ENCODE assay signal across 18 cellular contexts in the genomic region with DNA sequence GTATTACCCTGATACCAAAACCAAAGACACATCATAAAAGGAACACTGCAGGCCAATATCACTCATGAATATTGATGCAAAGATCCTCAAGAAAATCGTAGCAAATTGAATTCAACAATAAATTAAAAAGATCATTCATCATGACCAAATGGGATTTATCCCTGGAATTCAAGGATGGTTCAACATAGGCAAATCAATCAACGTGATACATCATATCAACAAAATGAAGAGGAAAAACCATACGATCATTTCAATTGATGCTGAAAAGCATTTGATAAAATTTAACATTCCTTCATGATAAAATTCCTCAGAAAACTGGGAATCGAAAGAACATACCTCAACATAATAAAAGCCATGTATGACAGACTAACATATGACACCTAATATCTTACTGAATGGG. TPM values are rescaled to one million over a fixed set of nuclear protein-coding genes. Genes with fewer than 3 reads are reported as not detected.
DNase-seq lines count a peak whose midpoint lies in the region; ATAC-seq, FAIRE-seq and TF ChIP-seq lines count a peak whose summit lies in the region.
"Had no signal": no experiment of that assay in that cellular context is flagged by ENCODE, and none has a peak within 500 bp of the region (broad histone marks: within the 10 kb centered on the region; RNA-seq: fewer than 3 reads in every experiment).

No MANE protein-coding gene starts in this region.

- H3K4me1 ChIP-seq in K562 (replicated peaks in 1 of 2; ENCODE audit: control insufficient read depth in 2 of 2, insufficient read depth in 2 of 2, low read length in 2 of 2) (no peaks in the 10 kb centered on the region), kidney (ENCODE audit: control insufficient read depth in 1 of 2, insufficient read depth in 1 of 2, low read depth in 1 of 2, low read length in 2 of 2) (no peaks in the 10 kb centered on the region)
- H3K4me1 ChIP-seq: A549, Caco-2 had no signal

- no peaks in the 10 kb centered on the region for H3K27me3 ChIP-seq in K562 (ENCODE audit: control insufficient read depth in 2 of 2, insufficient read depth in 2 of 2, low read length in 2 of 2)

- no peak for TF ChIP-seq EP300 in K562 (IDR thresholded peaks at IDR 0.05; ENCODE audit: low read length)

- H3K9me3 ChIP-seq in K562 (replicated peaks; ENCODE audit: control insufficient read depth, insufficient read depth, low read depth, low read length) (no peaks in the 10 kb centered on the region), kidney (ENCODE audit: control insufficient read depth in 1 of 2, low read length in 2 of 2) (no peaks in the 10 kb centered on the region)
- H3K9me3 ChIP-seq: Caco-2 had no signal

- H3K9me1 ChIP-seq in K562 (ENCODE audit: control insufficient read depth, insufficient read depth, low read length), result no peaks in the 10 kb centered on the region

- H3K79me2 ChIP-seq in K562 (ENCODE audit: control insufficient read depth, insufficient read depth, low read length), result no peaks in the 10 kb centered on the region

- WGBS in K562 (ENCODE audit: insufficient coverage, low coverage, missing lambda C conversion rate), result 36% methylated on average over 4 of the region's 4 CpGs

- TF ChIP-seq POLR2A in K562 (conservative IDR thresholded peaks at IDR 0.05) (no peak), erythroblast (IDR thresholded peaks at IDR 0.05; ENCODE audit: low read length) (no peak)

- H2AFZ ChIP-seq in K562 (ENCODE audit: low read depth, low read length), result no peak overlapping the region

- no peaks in the 10 kb centered on the region for H4K20me1 ChIP-seq in K562 (replicated peaks; ENCODE audit: control insufficient read depth, insufficient read depth, low read length)
- H4K20me1 ChIP-seq: BLaER1 treated with 17β-estradiol and CSF1 and Interleukin-3, amounts not matched to agents 10 nM and 100 nM had no signal

- FAIRE-seq in RCC 7860 (lab: Jason Lieb, UNC) (peak; percentile 28), K562 (lab: Jason Lieb, UNC) (peak; percentile 44), kidney (lab: Jason Lieb, UNC) (no peak)
- FAIRE-seq: D721Med, GM12891 had no signal

- TF ChIP-seq CTCF in K562 (IDR thresholded peaks at IDR 0.05 in 2 of 3, conservative IDR thresholded peaks at IDR 0.05 in 1 of 3; ENCODE audit: insufficient read depth in 2 of 3, low read depth in 1 of 3, low read length in 3 of 3) (no peak), kidney (IDR thresholded peaks at IDR 0.05; ENCODE audit: borderline replicate concordance, extremely low read depth, insufficient read depth) (no peak)

- no TSS peak for BruUV-seq in K562 (replicated peaks; lab: Mats Ljungman, UMichigan)

- H3K27ac ChIP-seq in K562 (ENCODE audit: extremely low read depth, low read depth, low read length) (no peak overlapping the region), kidney (ENCODE audit: low read depth in 2 of 2, low read length in 2 of 2) (no peak overlapping the region)
- H3K27ac ChIP-seq: 22Rv1; A549; BLaER1 treated with 17β-estradiol and CSF1 and Interleukin-3, amounts not matched to agents 10 nM and 100 nM; C4-2B had no signal

- no peak overlapping the region for H3K4me2 ChIP-seq in K562 (ENCODE audit: insufficient read depth, low read length)
- H3K4me2 ChIP-seq: A549; BLaER1 treated with 17β-estradiol and CSF1 and Interleukin-3, amounts not matched to agents 10 nM and 100 nM had no signal

- POLR2A ChIA-PET in K562 (lab: Yijun Ruan, JAX), result no interaction called here

- no peak for DNase-seq in RCC 7860 (ENCODE audit: low spot score)
- DNase-seq in K562 (ENCODE audit: extremely low read depth in 1 of 4, low spot score in 3 of 4), result no peak
- peak; percentile 1 for DNase-seq in erythroblast (lab: John Stamatoyannopoulos, UW)
- DNase-seq in NCI-H748 treated with DMSO at 0.1 percent for 48 hours (lab: John Stamatoyannopoulos, UW), result no peak
- DNase-seq in kidney, result no peak
- DNase-seq: AML-193; Caco-2; Calu3; CD4-positive, alpha-beta T cell; CD8-positive, alpha-beta T cell; DMS79 treated with DMSO at 0.1 percent for 48 hours; GF-D8 had no signal

- intact Hi-C loops in K562 (cut with micrococcal nuclease) (no loop called here), kidney (cut with DNase I) (no loop called here)

- in situ Hi-C loops in K562 (cut with MboI), result no loop called here

- CTCF ChIA-PET in K562 (lab: Yijun Ruan, JAX; ENCODE audit: low intra/inter-chr PET ratio), result no interaction called here

- TF ChIP-seq RAD21 in K562 (CRISPR knock-in tag; conservative IDR thresholded peaks at IDR 0.05 in 1 of 2, IDR thresholded peaks at IDR 0.05 in 1 of 2), result no peak

- H3K9ac ChIP-seq in K562 (ENCODE audit: insufficient read depth in 1 of 2, low read depth in 2 of 2, low read length in 2 of 2) (no peak overlapping the region), kidney (ENCODE audit: low read length in 2 of 2) (no peak overlapping the region)
- H3K9ac ChIP-seq: BLaER1 treated with 17β-estradiol and CSF1 and Interleukin-3, amounts not matched to agents 10 nM and 100 nM had no signal

- H3K36me3 ChIP-seq in K562 (ENCODE audit: control insufficient read depth, insufficient read depth, low read length), result no peaks in the 10 kb centered on the region
- H3K36me3 ChIP-seq in kidney (ENCODE audit: control insufficient read depth in 1 of 2, insufficient read depth in 2 of 2, low read length in 2 of 2), result no peaks in the 10 kb centered on the region
- H3K36me3 ChIP-seq: BLaER1 treated with 17β-estradiol and CSF1 and Interleukin-3, amounts not matched to agents 10 nM and 100 nM had no signal

- H3K4me3 ChIP-seq in K562 (no peak overlapping the region), kidney (ENCODE audit: low read length in 2 of 2) (no peak overlapping the region)
- H3K4me3 ChIP-seq: A549; BLaER1 treated with 17β-estradiol and CSF1 and Interleukin-3, amounts not matched to agents 10 nM and 100 nM had no signal

- ATAC-seq in K562, result no peak
- ATAC-seq: A549; CD8-positive, alpha-beta T cell had no signal

TF ChIP-seq in K562, 482 proteins besides CTCF, POLR2A, EP300 and RAD21 (continues in another document):
- TF ChIP-seq TARDBP (IDR thresholded peaks at IDR 0.05), result no peak
- TF ChIP-seq ZNF3 (CRISPR knock-in tag; IDR thresholded peaks at IDR 0.05), result no peak
- TF ChIP-seq KLF10 (CRISPR knock-in tag; IDR thresholded peaks at IDR 0.05), result no peak
- TF ChIP-seq, protein P1, sequence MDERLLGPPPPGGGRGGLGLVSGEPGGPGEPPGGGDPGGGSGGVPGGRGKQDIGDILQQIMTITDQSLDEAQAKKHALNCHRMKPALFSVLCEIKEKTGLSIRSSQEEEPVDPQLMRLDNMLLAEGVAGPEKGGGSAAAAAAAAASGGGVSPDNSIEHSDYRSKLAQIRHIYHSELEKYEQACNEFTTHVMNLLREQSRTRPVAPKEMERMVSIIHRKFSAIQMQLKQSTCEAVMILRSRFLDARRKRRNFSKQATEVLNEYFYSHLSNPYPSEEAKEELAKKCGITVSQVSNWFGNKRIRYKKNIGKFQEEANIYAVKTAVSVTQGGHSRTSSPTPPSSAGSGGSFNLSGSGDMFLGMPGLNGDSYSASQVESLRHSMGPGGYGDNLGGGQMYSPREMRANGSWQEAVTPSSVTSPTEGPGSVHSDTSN (CRISPR knock-in tag; IDR thresholded peaks at IDR 0.05; ENCODE audit: low read depth), result no peak
- TF ChIP-seq, protein P1 (tag; conservative IDR thresholded peaks at IDR 0.05; ENCODE audit: low read depth), result no peak
- no peak for TF ChIP-seq BCOR (IDR thresholded peaks at IDR 0.05)
- TF ChIP-seq ZNF445 (CRISPR knock-in tag; IDR thresholded peaks at IDR 0.05; ENCODE audit: low read depth), result 0 out of 2 replicates have a peak, but pooled peaks have one; percentile 25
- no peak for TF ChIP-seq SRSF3 (IDR thresholded peaks at IDR 0.05; ENCODE audit: insufficient read depth, low read length)
- TF ChIP-seq ZNF324 (CRISPR knock-in tag; IDR thresholded peaks at IDR 0.05), result peak; percentile 92
- no peak for TF ChIP-seq ZNF224 (CRISPR knock-in tag; IDR thresholded peaks at IDR 0.05)
- 0 out of 2 replicates have a peak, but pooled peaks have one; percentile 16 for TF ChIP-seq CBX5 (IDR thresholded peaks at IDR 0.05; ENCODE audit: borderline replicate concordance, low read depth)
- no peak for TF ChIP-seq BACH1 (tag; IDR thresholded peaks at IDR 0.05)
- no peak for TF ChIP-seq TSC22D4 (tag; IDR thresholded peaks at IDR 0.05)
- 0 out of 4 replicates have a peak, but pooled peaks of 1 of the 2 experiments have one; percentile 25 for TF ChIP-seq TRIM24 (IDR thresholded peaks at IDR 0.05)
- TF ChIP-seq TRIM28 (IDR thresholded peaks at IDR 0.05), result peak; percentile 73; the same call in 1 of the 2 replicates

RNA-seq across cellular contexts. Expression of a gene that starts 52.7 kb away (rescaled TPM):
- total RNA-seq in K562 (2011; cell fraction: chromatin; rRNA removed; ENCODE audit: low replicate concordance), result 38.1 and 60.0 TPM in 2 replicates
- total RNA-seq in K562 (2011; cell fraction: nucleolus; rRNA removed), result 38.0 TPM in 2 replicates
- total RNA-seq in K562 (2011; cell fraction: nucleoplasm; rRNA removed), result 29.8 and 33.7 TPM in 2 replicates
- total RNA-seq in K562 (2014; rRNA removed) (19.9 and 27.1 TPM in 2 replicates), K562 (2014; rRNA removed; fragmentation: Illumina TruSeq; extraction: Trizol) (8.0 and 9.1 TPM in 2 replicates), K562 (2015; rRNA removed; fragmentation: Illumina TruSeq; extraction: Trizol) (8.5 and 9.2 TPM in 2 replicates), K562 (2021) (30.2 and 35.0 TPM in 2 replicates), kidney (23.4 TPM)
- polyA plus RNA-seq in K562 (2011; rRNA removed) (18.6 and 20.1 TPM in 2 replicates), K562 (2014; fragmentation: Illumina TruSeq; extraction: Trizol) (15.9 and 21.4 TPM in 2 replicates), K562 (2014; fragmentation: Nextera tagmentation; extraction: Ambion mirVana) (1 to 10 TPM; 1.6 to 1.9 TPM), K562 (2014; rRNA removed) (17.7 and 18.4 TPM in 2 replicates), kidney (ENCODE audit: insufficient read depth, low read depth, low replicate concordance) (12.7 TPM)
- 19.5 and 27.1 TPM in 2 replicates for polyA plus RNA-seq in K562 (2011; cell fraction: cytosol; rRNA removed)
- 57.2 and 86.0 TPM in 2 replicates for polyA plus RNA-seq in K562 (2011; cell fraction: nucleus; rRNA removed)
- 16.9 and 20.5 TPM in 2 replicates for polyA plus RNA-seq in K562 (2012)
- polyA minus RNA-seq in K562 (2011; rRNA and poly(A)+ RNA removed), result 16.7 and 26.6 TPM in 2 replicates
- 23.9 and 27.2 TPM in 2 replicates for polyA minus RNA-seq in K562 (2011; cell fraction: cytosol; rRNA and poly(A)+ RNA removed)
- 15.7 and 16.7 TPM in 2 replicates for polyA minus RNA-seq in K562 (2011; cell fraction: nucleus; rRNA and poly(A)+ RNA removed)
- total RNA-seq: Caco-2; CD8-positive, alpha-beta T cell had no signal

Comparison
In these comparisons a context has a peak if more than half of its experiments do, and no peak if none do; other contexts are left out.
1. DNase-seq: peak in erythroblast (2 of 2); none in RCC 7860 (single experiment), K562 (0 of 4), NCI-H748 treated with DMSO at 0.1 percent for 48 hours (single experiment) and kidney (single experiment).